8 cellular contexts compared by ENCODE assay signal in genomic region chr1:150162862-150163706, GRCh38. TPM values are rescaled to one million over a fixed set of nuclear protein-coding genes. Genes with fewer than 3 reads are reported as not detected.
A peak's percentile ranks its signal among the peaks of the same experiment; 100 is the strongest.
DNase-seq lines count a peak whose midpoint lies in the region; ATAC-seq and TF ChIP-seq lines count a peak whose summit lies in the region.

No MANE protein-coding gene starts in this region.

- H3K27me3 ChIP-seq in HUES6 (ENCODE audit: control insufficient read depth, insufficient read depth, low read length): no peaks in the 10 kb centered on the region
- H3K27me3 ChIP-seq in RWPE2 (ENCODE audit: insufficient read depth, poor library complexity, severe bottlenecking): no peaks in the 10 kb centered on the region

- H3K4me3 ChIP-seq in HUES6 (ENCODE audit: low read depth, low read length) (peak overlapping the region; percentile 50), RWPE2 (ENCODE audit: severe bottlenecking) (no peak overlapping the region)

- ATAC-seq in RWPE2 (ENCODE audit: low read depth): peak; percentile 95

- DNase-seq in CD14-positive monocyte (ENCODE audit: low spot score) (peak; percentile 90), RWPE2 (ENCODE audit: low spot score) (no peak), dermis microvascular lymphatic vessel endothelial cell (ENCODE audit: low read depth in 2 of 2) (peak; percentile 63 to 90), left kidney (ENCODE audit: low read depth, low spot score) (peak; percentile 98), NOMO-1 treated with DMSO at 0.1 percent for 48 hours (lab: John Stamatoyannopoulos, UW; ENCODE audit: unreplicated experiment) (no peak)
- DNase-seq in stimulated activated CD8-positive, alpha-beta memory T cell treated with anti-CD3 and anti-CD28 coated beads, Interleukin-4, amount 100 ng/mL, for 48 hours: peak; percentile 38

- peak overlapping the region; percentile 95 to 99 (median 99) for H3K27ac Mint-ChIP-seq in CD14-positive monocyte

- H3K36me3 ChIP-seq in HUES6 (ENCODE audit: control insufficient read depth, insufficient read depth, low read length): peaks cover 16% of the 10 kb centered on the region
- no peaks in the 10 kb centered on the region for H3K36me3 ChIP-seq in RWPE2 (ENCODE audit: low read depth)

- H3K9me3 ChIP-seq in HUES6 (ENCODE audit: control insufficient read depth, insufficient read depth, low read depth, low read length) (no peaks in the 10 kb centered on the region), RWPE2 (ENCODE audit: severe bottlenecking) (no peaks in the 10 kb centered on the region)

- intact Hi-C loops in CD14-positive monocyte (cut with micrococcal nuclease): loop anchor here in 1 of 2 donors (10.0 kb wide), 1 partner anchor 198 kb away; no protein-coding TSS in a partner anchor

- H3K27ac ChIP-seq in HUES6 (ENCODE audit: low read depth, low read length) (peak overlapping the region; percentile 96), RWPE2 (ENCODE audit: poor library complexity, severe bottlenecking) (peak overlapping the region; percentile 9)

- peaks cover 84% of the 10 kb centered on the region for H3K4me1 Mint-ChIP-seq in CD14-positive monocyte

- H3K4me3 Mint-ChIP-seq in CD14-positive monocyte: peak overlapping the region; percentile 82 to 93

- peak; percentile 70 for TF ChIP-seq POLR2A in GM18951 (IDR thresholded peaks at IDR 0.05; ENCODE audit: extremely low read depth, insufficient read depth, insufficient read length)

- no peak for TF ChIP-seq CTCF in CD14-positive monocyte (IDR thresholded peaks at IDR 0.05)
- no peak for TF ChIP-seq CTCF in RWPE2 (IDR thresholded peaks at IDR 0.05; ENCODE audit: poor library complexity, severe bottlenecking)

- peaks cover 27 to 31% of the 10 kb centered on the region in 2 donors for H3K36me3 Mint-ChIP-seq in CD14-positive monocyte

- H3K4me1 ChIP-seq in HUES6 (ENCODE audit: control insufficient read depth, insufficient read depth, low read length) (peaks cover 33% of the 10 kb centered on the region), RWPE2 (ENCODE audit: insufficient read depth, poor library complexity, severe bottlenecking) (no peaks in the 10 kb centered on the region)

- in situ Hi-C loops in GM18951 (cut with MboI; ENCODE audit: low sequenced_read_pairs, unreplicated experiment): no loop called here

- peak overlapping the region; percentile 95 for H3K9ac ChIP-seq in HUES6 (ENCODE audit: low read length)

- peaks cover 0 to 3% (median 0%) of the 10 kb centered on the region in 7 donors for H3K9me3 Mint-ChIP-seq in CD14-positive monocyte

- no peaks in the 10 kb centered on the region for H3K27me3 Mint-ChIP-seq in CD14-positive monocyte (ENCODE audit: low read depth in 3 of 3)

RNA-seq across cellular contexts. Expression of gene PLEKHO1, which starts 13.4 kb away (rescaled TPM):
- 100 to 1,000 TPM in 1 of 2 donors, 10 to 100 TPM in 1; 87.2 to 110 TPM for polyA plus RNA-seq in CD14-positive monocyte
- total RNA-seq in dermis microvascular lymphatic vessel endothelial cell: 37.9 and 56.5 TPM in 2 replicates

Comparison
In these comparisons a context has a peak if more than half of its experiments do, and no peak if none do; other contexts are left out.
1. DNase-seq: peak in CD14-positive monocyte (single experiment), dermis microvascular lymphatic vessel endothelial cell (2 of 2), left kidney (single experiment) and stimulated activated CD8-positive, alpha-beta memory T cell treated with anti-CD3 and anti-CD28 coated beads, Interleukin-4, amount 100 ng/mL, for 48 hours (single experiment); none in RWPE2 (single experiment) and NOMO-1 treated with DMSO at 0.1 percent for 48 hours (single experiment).